10 cellular contexts compared by ENCODE assay signal in the genomic region with DNA sequence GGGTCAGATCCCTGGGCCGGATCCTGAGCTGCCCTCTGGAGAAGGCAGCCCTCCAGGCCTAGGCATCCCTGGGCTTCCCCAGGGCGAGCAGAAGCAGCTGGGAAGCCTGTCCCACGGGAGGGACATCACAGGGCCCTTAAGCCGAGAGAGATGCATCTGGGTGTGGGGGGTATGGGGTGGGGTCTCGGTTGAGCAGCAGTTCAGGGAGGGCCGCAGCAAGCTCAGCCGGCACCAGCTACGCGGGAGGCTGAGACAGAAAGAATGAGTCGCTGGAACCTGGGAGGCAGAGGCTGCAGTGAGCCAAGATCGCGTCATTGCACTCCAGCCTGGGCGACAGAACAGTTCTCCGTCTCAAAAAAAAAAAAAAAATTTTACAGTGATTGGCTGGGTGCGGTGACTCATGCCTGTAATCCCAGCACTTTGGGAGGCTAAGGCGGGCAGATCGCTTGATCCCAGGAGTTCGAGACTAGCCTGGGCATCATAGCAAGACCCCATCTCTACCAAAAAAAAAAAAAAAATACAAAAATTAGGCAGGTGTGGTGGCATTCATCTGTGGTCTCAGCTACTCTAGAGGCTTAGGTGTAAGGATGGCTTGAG. TPM values are rescaled to one million over a fixed set of nuclear protein-coding genes. Genes with fewer than 3 reads are reported as not detected.
A peak's percentile ranks its signal among the peaks of the same experiment; 100 is the strongest.
DNase-seq lines count a peak whose midpoint lies in the region; ATAC-seq and TF ChIP-seq lines count a peak whose summit lies in the region.
"Had no signal": no experiment of that assay in that cellular context is flagged by ENCODE, and none has a peak within 500 bp of the region (broad histone marks: within the 10 kb centered on the region; RNA-seq: fewer than 3 reads in every experiment).

No MANE protein-coding gene starts in this region.

- POLR2A ChIA-PET in CD4-positive, alpha-beta T cell (lab: Charles Lee): no interaction called here

- no peaks in the 10 kb centered on the region for H3K9me3 Mint-ChIP-seq in CD4-positive, alpha-beta T cell
- H3K9me3 Mint-ChIP-seq: activated naive CD4-positive, alpha-beta T cell treated with anti-CD3 and anti-CD28 coated beads, Interleukin-2, amount 50 U/mL, for 24 hours had no signal

- no peak overlapping the region for H3K4me3 Mint-ChIP-seq in CD4-positive, alpha-beta T cell
- H3K4me3 Mint-ChIP-seq: activated naive CD4-positive, alpha-beta T cell treated with anti-CD3 and anti-CD28 coated beads, Interleukin-2, amount 50 U/mL, for 24 hours had no signal

- H3K36me3 ChIP-seq in SJSA1: no peaks in the 10 kb centered on the region; the same call in 1 of the 2 replicates
- H3K36me3 ChIP-seq: ovary had no signal

- H3K27me3 Mint-ChIP-seq in CD4-positive, alpha-beta T cell: peaks cover 7% of the 10 kb centered on the region
- H3K27me3 Mint-ChIP-seq: activated naive CD4-positive, alpha-beta T cell treated with anti-CD3 and anti-CD28 coated beads, Interleukin-2, amount 50 U/mL, for 24 hours had no signal

- intact Hi-C loops in CD4-positive, alpha-beta T cell (cut with DNase I, micrococcal nuclease): no loop called here

- H3K36me3 Mint-ChIP-seq in CD4-positive, alpha-beta T cell (ENCODE audit: low read depth): no peaks in the 10 kb centered on the region
- H3K36me3 Mint-ChIP-seq: activated naive CD4-positive, alpha-beta T cell treated with anti-CD3 and anti-CD28 coated beads, Interleukin-2, amount 50 U/mL, for 24 hours had no signal

- peak overlapping the region; percentile 83 for H3K27ac ChIP-seq in SJSA1
- H3K27ac ChIP-seq in temporal lobe (ENCODE audit: low read depth, low read length): peak overlapping the region; percentile 69
- H3K27ac ChIP-seq in CD4-positive, alpha-beta T cell (ENCODE audit: low read depth, low read length): no peak overlapping the region
- H3K27ac ChIP-seq: ovary had no signal

- DNase-seq in activated T-cell treated with anti-CD3 and anti-CD28 coated beads for 48 hours (ENCODE audit: low read depth) (peak; percentile 33), activated T-cell treated with anti-CD3 and anti-CD28 coated beads for 4 hours (no peak), SJSA1 (ENCODE audit: low read depth in 1 of 2, low spot score in 2 of 2) (peak; percentile 89 to 90), glomerular visceral epithelial cell (ENCODE audit: extremely low spot score) (peak; percentile 49), GM19238 (ENCODE audit: insufficient read length, low spot score) (no peak)
- no peak for DNase-seq in CD4-positive, alpha-beta T cell
- DNase-seq: ovary had no signal

- CTCF ChIA-PET in CD4-positive, alpha-beta T cell (lab: Charles Lee): no interaction called here

- H3K4me1 Mint-ChIP-seq in CD4-positive, alpha-beta T cell (ENCODE audit: low read depth): no peaks in the 10 kb centered on the region
- H3K4me1 Mint-ChIP-seq: activated naive CD4-positive, alpha-beta T cell treated with anti-CD3 and anti-CD28 coated beads, Interleukin-2, amount 50 U/mL, for 24 hours had no signal

- H3K27me3 ChIP-seq in SJSA1 (replicated peaks): no peaks in the 10 kb centered on the region
- no peaks in the 10 kb centered on the region for H3K27me3 ChIP-seq in CD4-positive, alpha-beta T cell (ENCODE audit: control insufficient read depth, insufficient read depth, low read length)
- H3K27me3 ChIP-seq: ovary had no signal

- TF ChIP-seq CTCF in CD4-positive, alpha-beta T cell (IDR thresholded peaks at IDR 0.05): no peak

- no peak overlapping the region for H3K27ac Mint-ChIP-seq in CD4-positive, alpha-beta T cell
- H3K27ac Mint-ChIP-seq: activated naive CD4-positive, alpha-beta T cell treated with anti-CD3 and anti-CD28 coated beads, Interleukin-2, amount 50 U/mL, for 24 hours had no signal

- H3K4me3 ChIP-seq in SJSA1: no peak overlapping the region
- H3K4me3 ChIP-seq: ovary had no signal

- H3K9me3 ChIP-seq in SJSA1 (replicated peaks): 0 out of 2 replicates have a peak, but pooled peaks cover 3% of the 10 kb centered on the region
- H3K9me3 ChIP-seq in CD4-positive, alpha-beta T cell (ENCODE audit: control insufficient read depth, low read length): no peaks in the 10 kb centered on the region
- H3K9me3 ChIP-seq: ovary had no signal

- ATAC-seq in CD4-positive, alpha-beta T cell (ENCODE audit: poor library complexity): no peak
- ATAC-seq in HG03097 (IDR thresholded peaks at IDR 0.05; ENCODE audit: low FRiP score, unreplicated experiment): no peak

- peaks cover 71% of the 10 kb centered on the region for H3K4me1 ChIP-seq in SJSA1 (replicated peaks)

RNA-seq across cellular contexts. Expression of gene RRP1, which starts 37.7 kb away (rescaled TPM):
- 29.2 and 30.4 TPM in 2 replicates for total RNA-seq in SJSA1 (2014; rRNA removed; shearing (Covaris generic))
- total RNA-seq in temporal lobe: 12.3 TPM
- 10 to 100 TPM; 27.7 to 29.0 TPM for total RNA-seq in CD4-positive, alpha-beta T cell

RNA-seq across cellular contexts. Expression of gene AGPAT3, which starts 37.9 kb away (rescaled TPM):
- total RNA-seq in SJSA1 (2014; rRNA removed; shearing (Covaris generic)): 43.5 and 66.9 TPM in 2 replicates
- total RNA-seq in temporal lobe: 29.7 TPM
- 10 to 100 TPM; 40.8 to 43.4 TPM for total RNA-seq in CD4-positive, alpha-beta T cell

RNA-seq across cellular contexts. Expression of gene CSTB, which starts 51.0 kb away (rescaled TPM):
- total RNA-seq in SJSA1 (2014; rRNA removed; shearing (Covaris generic)): 11.9 and 14.9 TPM in 2 replicates
- 5.7 TPM for total RNA-seq in temporal lobe
- total RNA-seq in CD4-positive, alpha-beta T cell: 10 to 100 TPM; 13.4 to 14.5 TPM

Comparison
In these comparisons a context has a peak if more than half of its experiments do, and no peak if none do; other contexts are left out.
1. DNase-seq: peak in activated T-cell treated with anti-CD3 and anti-CD28 coated beads for 48 hours (single experiment), SJSA1 (2 of 2) and glomerular visceral epithelial cell (single experiment); none in activated T-cell treated with anti-CD3 and anti-CD28 coated beads for 4 hours (single experiment), CD4-positive, alpha-beta T cell (0 of 10) and GM19238 (single experiment).